In genomic region chr9:82961504-82962125, GRCh38 we compare ENCODE assay signal across 8 cellular contexts.
DNase-seq lines count a peak whose midpoint lies in the region; ATAC-seq, FAIRE-seq and TF ChIP-seq lines count a peak whose summit lies in the region.

No MANE protein-coding gene starts in this region.

- in situ Hi-C loops in brain microvascular endothelial cell (cut with HindIII; ENCODE audit: low pct_ligation_motif_present, low sequenced_read_pairs) = no loop called here

- no peak for FAIRE-seq in A549 (lab: Jason Lieb, UNC)
- peak; percentile 90 for FAIRE-seq in islet of Langerhans (lab: Jason Lieb, UNC)

- no peaks in the 10 kb centered on the region for H3K36me3 ChIP-seq in SJSA1
- no peaks in the 10 kb centered on the region for H3K36me3 ChIP-seq in brain microvascular endothelial cell (replicated peaks)

- DNase-seq in A549 (ENCODE audit: low read depth in 1 of 2, low spot score in 1 of 2) (peak; percentile 62 to 80), NCI-H1048 (lab: John Stamatoyannopoulos, UW) (peak; percentile 72), SJSA1 (ENCODE audit: low read depth in 1 of 2, low spot score in 2 of 2) (peak; percentile 61 to 68), brain microvascular endothelial cell (peak; percentile 76)
- DNase-seq in stimulated activated CD4-positive, alpha-beta T cell treated with anti-CD3 and anti-CD28 coated beads, Interleukin-1b, Interleukin-23, amount 100 ng/mL, for 24 hours (ENCODE audit: low read depth in 4 of 4, low spot score in 1 of 4) = peak; percentile 5 to 42 (median 14)

- CTCF ChIA-PET in A549 (lab: Yijun Ruan, JAX) = interaction anchor here (0.6 to 1.5 kb wide), 17 partner anchors 9 to 1373 kb away, joined by 3 to 12 read pairs (median 3); no protein-coding TSS in a partner anchor

- H3K27me3 ChIP-seq in SJSA1 (replicated peaks) (no peaks in the 10 kb centered on the region), brain microvascular endothelial cell (replicated peaks) (no peaks in the 10 kb centered on the region)

- peak overlapping the region in 1 of 2 experiments; percentile 62; a peak in 3 of 6 replicates for H3K27ac ChIP-seq in A549
- H3K27ac ChIP-seq in SJSA1 = no peak overlapping the region
- H3K27ac ChIP-seq in brain microvascular endothelial cell = no peak overlapping the region

- POLR2A ChIA-PET in A549 (lab: Yijun Ruan, JAX) = no interaction called here

- TF ChIP-seq CTCF in A549 (IDR thresholded peaks at IDR 0.05) (peak; percentile 81), brain microvascular endothelial cell (IDR thresholded peaks at IDR 0.05; ENCODE audit: low read depth, low read length, missing control alignments) (peak; percentile 92)

- 19% methylated on average over 7 of the region's 7 CpGs for WGBS in A549 (ENCODE audit: missing lambda C conversion rate)

- no peak for TF ChIP-seq EP300 in A549 (IDR thresholded peaks at IDR 0.05)

- TF ChIP-seq RAD21 in A549 (conservative IDR thresholded peaks at IDR 0.05 in 1 of 2, IDR thresholded peaks at IDR 0.05 in 1 of 2) = peak; percentile 98 to 99

- H3K4me3 ChIP-seq in A549 = no peak overlapping the region
- H3K4me3 ChIP-seq in SJSA1 = no peak overlapping the region
- H3K4me3 ChIP-seq in brain microvascular endothelial cell (ENCODE audit: low read depth, low read length) = no peak overlapping the region

- no peak overlapping the region for H3K4me2 ChIP-seq in A549

- H3K9me3 ChIP-seq in A549 (no peaks in the 10 kb centered on the region), SJSA1 (replicated peaks) (no peaks in the 10 kb centered on the region)

- ATAC-seq in A549 (peak; percentile 95 to 96), GM18498 (IDR thresholded peaks at IDR 0.05; ENCODE audit: unreplicated experiment) (peak; percentile 97), HG02759 (IDR thresholded peaks at IDR 0.05; ENCODE audit: unreplicated experiment) (peak; percentile 99)

- no peak for TF ChIP-seq POLR2A in A549 (IDR thresholded peaks at IDR 0.05; ENCODE audit: low read length)

- H3K4me1 ChIP-seq in A549 (peaks cover 6% of the 10 kb centered on the region; the same call in 1 of the 3 replicates), SJSA1 (replicated peaks) (no peaks in the 10 kb centered on the region)

TF ChIP-seq in A549, 52 proteins besides CTCF, POLR2A, EP300 and RAD21:
- no peak for TF ChIP-seq FOXS1 (CRISPR knock-in tag; IDR thresholded peaks at IDR 0.05)
- TF ChIP-seq JUN (IDR thresholded peaks at IDR 0.05) = 0 out of 5 replicates have a peak, but pooled peaks of 1 of the 2 experiments have one; percentile 30
- TF ChIP-seq SMC3 (IDR thresholded peaks at IDR 0.05) = peak; percentile 96
- TF ChIP-seq CHD2 (IDR thresholded peaks at IDR 0.05; ENCODE audit: low read length, partially characterized antibody) = peak; percentile 54

Comparison
In these comparisons a context has a peak if more than half of its experiments do, and no peak if none do; other contexts are left out.
1. DNase-seq: peak in every context shown above with its lines; median percentile 76 in brain microvascular endothelial cell; 72 in NCI-H1048; 71 in A549; 64 in SJSA1; 14 in stimulated activated CD4-positive, alpha-beta T cell treated with anti-CD3 and anti-CD28 coated beads, Interleukin-1b, Interleukin-23, amount 100 ng/mL, for 24 hours.